In the genomic region with DNA sequence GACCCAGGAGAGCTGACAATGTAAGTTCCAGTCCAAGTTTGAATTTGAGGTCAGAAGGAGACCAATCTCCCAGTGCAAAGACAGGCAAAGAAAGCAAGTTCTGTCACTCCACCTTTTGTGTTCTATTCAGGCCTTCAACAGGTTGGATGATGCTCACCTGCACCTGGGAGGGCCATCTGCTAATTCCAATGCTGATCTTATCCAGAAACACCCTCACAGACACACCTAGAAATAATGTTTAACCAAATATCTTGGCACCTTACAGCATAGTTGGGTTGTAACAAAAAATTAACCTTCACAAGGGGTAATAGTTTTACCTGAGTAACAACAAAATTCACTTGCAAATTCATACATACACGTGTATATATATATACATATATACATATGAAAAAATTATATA, we compare ENCODE assay signal across 2 cellular contexts.
TF ChIP-seq lines count a peak whose summit lies in the region.

No MANE protein-coding gene starts in this region.

TF ChIP-seq in GM23338, 12 proteins besides CTCF, POLR2A, EP300 and RAD21:
- TF ChIP-seq ZNF331 (CRISPR knock-in tag; IDR thresholded peaks at IDR 0.05; ENCODE audit: low read depth) (no peak), STAT1 (IDR thresholded peaks at IDR 0.05; ENCODE audit: unreplicated experiment) (no peak), ZNF114 (CRISPR knock-in tag; IDR thresholded peaks at IDR 0.05) (no peak), POLR2AphosphoS5 (IDR thresholded peaks at IDR 0.05; ENCODE audit: low read depth) (no peak), EZH2phosphoT487 (IDR thresholded peaks at IDR 0.05; ENCODE audit: unreplicated experiment) (no peak)
- TF ChIP-seq, protein P1, sequence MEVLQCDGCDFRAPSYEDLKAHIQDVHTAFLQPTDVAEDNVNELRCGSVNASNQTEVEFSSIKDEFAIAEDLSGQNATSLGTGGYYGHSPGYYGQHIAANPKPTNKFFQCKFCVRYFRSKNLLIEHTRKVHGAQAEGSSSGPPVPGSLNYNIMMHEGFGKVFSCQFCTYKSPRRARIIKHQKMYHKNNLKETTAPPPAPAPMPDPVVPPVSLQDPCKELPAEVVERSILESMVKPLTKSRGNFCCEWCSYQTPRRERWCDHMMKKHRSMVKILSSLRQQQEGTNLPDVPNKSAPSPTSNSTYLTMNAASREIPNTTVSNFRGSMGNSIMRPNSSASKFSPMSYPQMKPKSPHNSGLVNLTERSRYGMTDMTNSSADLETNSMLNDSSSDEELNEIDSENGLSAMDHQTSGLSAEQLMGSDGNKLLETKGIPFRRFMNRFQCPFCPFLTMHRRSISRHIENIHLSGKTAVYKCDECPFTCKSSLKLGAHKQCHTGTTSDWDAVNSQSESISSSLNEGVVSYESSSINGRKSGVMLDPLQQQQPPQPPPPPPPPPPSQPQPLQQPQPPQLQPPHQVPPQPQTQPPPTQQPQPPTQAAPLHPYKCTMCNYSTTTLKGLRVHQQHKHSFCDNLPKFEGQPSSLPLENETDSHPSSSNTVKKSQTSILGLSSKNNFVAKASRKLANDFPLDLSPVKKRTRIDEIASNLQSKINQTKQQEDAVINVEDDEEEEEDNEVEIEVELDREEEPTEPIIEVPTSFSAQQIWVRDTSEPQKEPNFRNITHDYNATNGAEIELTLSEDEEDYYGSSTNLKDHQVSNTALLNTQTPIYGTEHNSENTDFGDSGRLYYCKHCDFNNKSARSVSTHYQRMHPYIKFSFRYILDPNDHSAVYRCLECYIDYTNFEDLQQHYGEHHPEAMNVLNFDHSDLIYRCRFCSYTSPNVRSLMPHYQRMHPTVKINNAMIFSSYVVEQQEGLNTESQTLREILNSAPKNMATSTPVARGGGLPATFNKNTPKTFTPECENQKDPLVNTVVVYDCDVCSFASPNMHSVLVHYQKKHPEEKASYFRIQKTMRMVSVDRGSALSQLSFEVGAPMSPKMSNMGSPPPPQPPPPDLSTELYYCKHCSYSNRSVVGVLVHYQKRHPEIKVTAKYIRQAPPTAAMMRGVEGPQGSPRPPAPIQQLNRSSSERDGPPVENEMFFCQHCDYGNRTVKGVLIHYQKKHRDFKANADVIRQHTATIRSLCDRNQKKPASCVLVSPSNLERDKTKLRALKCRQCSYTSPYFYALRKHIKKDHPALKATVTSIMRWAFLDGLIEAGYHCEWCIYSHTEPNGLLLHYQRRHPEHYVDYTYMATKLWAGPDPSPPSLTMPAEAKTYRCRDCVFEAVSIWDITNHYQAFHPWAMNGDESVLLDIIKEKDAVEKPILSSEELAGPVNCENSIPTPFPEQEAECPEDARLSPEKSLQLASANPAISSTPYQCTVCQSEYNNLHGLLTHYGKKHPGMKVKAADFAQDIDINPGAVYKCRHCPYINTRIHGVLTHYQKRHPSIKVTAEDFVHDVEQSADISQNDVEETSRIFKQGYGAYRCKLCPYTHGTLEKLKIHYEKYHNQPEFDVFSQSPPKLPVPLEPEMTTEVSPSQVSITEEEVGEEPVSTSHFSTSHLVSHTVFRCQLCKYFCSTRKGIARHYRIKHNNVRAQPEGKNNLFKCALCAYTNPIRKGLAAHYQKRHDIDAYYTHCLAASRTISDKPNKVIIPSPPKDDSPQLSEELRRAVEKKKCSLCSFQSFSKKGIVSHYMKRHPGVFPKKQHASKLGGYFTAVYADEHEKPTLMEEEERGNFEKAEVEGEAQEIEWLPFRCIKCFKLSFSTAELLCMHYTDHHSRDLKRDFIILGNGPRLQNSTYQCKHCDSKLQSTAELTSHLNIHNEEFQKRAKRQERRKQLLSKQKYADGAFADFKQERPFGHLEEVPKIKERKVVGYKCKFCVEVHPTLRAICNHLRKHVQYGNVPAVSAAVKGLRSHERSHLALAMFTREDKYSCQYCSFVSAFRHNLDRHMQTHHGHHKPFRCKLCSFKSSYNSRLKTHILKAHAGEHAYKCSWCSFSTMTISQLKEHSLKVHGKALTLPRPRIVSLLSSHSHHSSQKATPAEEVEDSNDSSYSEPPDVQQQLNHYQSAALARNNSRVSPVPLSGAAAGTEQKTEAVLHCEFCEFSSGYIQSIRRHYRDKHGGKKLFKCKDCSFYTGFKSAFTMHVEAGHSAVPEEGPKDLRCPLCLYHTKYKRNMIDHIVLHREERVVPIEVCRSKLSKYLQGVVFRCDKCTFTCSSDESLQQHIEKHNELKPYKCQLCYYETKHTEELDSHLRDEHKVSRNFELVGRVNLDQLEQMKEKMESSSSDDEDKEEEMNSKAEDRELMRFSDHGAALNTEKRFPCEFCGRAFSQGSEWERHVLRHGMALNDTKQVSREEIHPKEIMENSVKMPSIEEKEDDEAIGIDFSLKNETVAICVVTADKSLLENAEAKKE (CRISPR knock-in tag; IDR thresholded peaks at IDR 0.05), result no peak
- TF ChIP-seq, protein P2, sequence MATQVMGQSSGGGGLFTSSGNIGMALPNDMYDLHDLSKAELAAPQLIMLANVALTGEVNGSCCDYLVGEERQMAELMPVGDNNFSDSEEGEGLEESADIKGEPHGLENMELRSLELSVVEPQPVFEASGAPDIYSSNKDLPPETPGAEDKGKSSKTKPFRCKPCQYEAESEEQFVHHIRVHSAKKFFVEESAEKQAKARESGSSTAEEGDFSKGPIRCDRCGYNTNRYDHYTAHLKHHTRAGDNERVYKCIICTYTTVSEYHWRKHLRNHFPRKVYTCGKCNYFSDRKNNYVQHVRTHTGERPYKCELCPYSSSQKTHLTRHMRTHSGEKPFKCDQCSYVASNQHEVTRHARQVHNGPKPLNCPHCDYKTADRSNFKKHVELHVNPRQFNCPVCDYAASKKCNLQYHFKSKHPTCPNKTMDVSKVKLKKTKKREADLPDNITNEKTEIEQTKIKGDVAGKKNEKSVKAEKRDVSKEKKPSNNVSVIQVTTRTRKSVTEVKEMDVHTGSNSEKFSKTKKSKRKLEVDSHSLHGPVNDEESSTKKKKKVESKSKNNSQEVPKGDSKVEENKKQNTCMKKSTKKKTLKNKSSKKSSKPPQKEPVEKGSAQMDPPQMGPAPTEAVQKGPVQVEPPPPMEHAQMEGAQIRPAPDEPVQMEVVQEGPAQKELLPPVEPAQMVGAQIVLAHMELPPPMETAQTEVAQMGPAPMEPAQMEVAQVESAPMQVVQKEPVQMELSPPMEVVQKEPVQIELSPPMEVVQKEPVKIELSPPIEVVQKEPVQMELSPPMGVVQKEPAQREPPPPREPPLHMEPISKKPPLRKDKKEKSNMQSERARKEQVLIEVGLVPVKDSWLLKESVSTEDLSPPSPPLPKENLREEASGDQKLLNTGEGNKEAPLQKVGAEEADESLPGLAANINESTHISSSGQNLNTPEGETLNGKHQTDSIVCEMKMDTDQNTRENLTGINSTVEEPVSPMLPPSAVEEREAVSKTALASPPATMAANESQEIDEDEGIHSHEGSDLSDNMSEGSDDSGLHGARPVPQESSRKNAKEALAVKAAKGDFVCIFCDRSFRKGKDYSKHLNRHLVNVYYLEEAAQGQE (IDR thresholded peaks at IDR 0.05; ENCODE audit: unreplicated experiment), result no peak
TF ChIP-seq in GM23338: peak in this region for 0.

TF ChIP-seq in H1, 55 proteins besides CTCF, POLR2A, EP300 and RAD21:
- no peak for TF ChIP-seq SP4 (IDR thresholded peaks at IDR 0.05; ENCODE audit: low read length)
- no peak for TF ChIP-seq RXRA (IDR thresholded peaks at IDR 0.05; ENCODE audit: insufficient read depth, low read depth, low read length)
- no peak for TF ChIP-seq SAP30 (IDR thresholded peaks at IDR 0.05; ENCODE audit: insufficient read depth, insufficient replicate concordance, low read length)
- TF ChIP-seq RNF2 (IDR thresholded peaks at IDR 0.05; ENCODE audit: borderline replicate concordance, low read depth, low read length, missing control alignments, poor library complexity, severe bottlenecking), result no peak
